8 cellular contexts compared by ENCODE assay signal in genomic region chr10:100730739-100731602, GRCh38. TPM values are rescaled to one million over a fixed set of nuclear protein-coding genes. Genes with fewer than 3 reads are reported as not detected.
DNase-seq lines count a peak whose midpoint lies in the region; TF ChIP-seq lines count a peak whose summit lies in the region.

No MANE protein-coding gene starts in this region.

- H3K9me3 ChIP-seq in smooth muscle cell (replicated peaks; ENCODE audit: low read depth), result no peaks in the 10 kb centered on the region

- no peak overlapping the region for H2AFZ ChIP-seq in smooth muscle cell (ENCODE audit: low read depth)

- H3K4me1 ChIP-seq in smooth muscle cell (ENCODE audit: low read depth), result peaks cover 16% of the 10 kb centered on the region

- peaks cover 98% of the 10 kb centered on the region for H3K27me3 ChIP-seq in smooth muscle cell (ENCODE audit: low read depth)

- peak overlapping the region; percentile 84 for H3K4me2 ChIP-seq in smooth muscle cell

- H3K79me2 ChIP-seq in smooth muscle cell (ENCODE audit: low read depth), result no peaks in the 10 kb centered on the region

- POLR2A ChIA-PET in RWPE1 (lab: Yijun Ruan, JAX; ENCODE audit: low non-redundant PET), result no interaction called here

- H3K4me3 ChIP-seq in fibroblast of pulmonary artery (replicated peaks; ENCODE audit: low read depth, low read length) (no peak overlapping the region), smooth muscle cell (peak overlapping the region; percentile 37)

- TF ChIP-seq CTCF in fibroblast of pulmonary artery (IDR thresholded peaks at IDR 0.05; ENCODE audit: low read length, missing control alignments), result no peak
- TF ChIP-seq CTCF in smooth muscle cell (IDR thresholded peaks at IDR 0.05; ENCODE audit: borderline replicate concordance, insufficient read depth, poor library complexity, severe bottlenecking), result no peak
- no peak for TF ChIP-seq CTCF in RWPE1 (conservative IDR thresholded peaks at IDR 0.05; ENCODE audit: low read depth)

- no peak overlapping the region for H3K9ac ChIP-seq in smooth muscle cell (ENCODE audit: low read depth)

- H3F3A ChIP-seq in smooth muscle cell (ENCODE audit: low read depth), result no peaks in the 10 kb centered on the region

- H3K36me3 ChIP-seq in smooth muscle cell (ENCODE audit: low read depth), result no peaks in the 10 kb centered on the region

- 2% methylated on average over 56 of the region's 57 CpGs for WGBS in smooth muscle cell (ENCODE audit: low lambda C conversion rate)

- CTCF ChIA-PET in RWPE1 (lab: Yijun Ruan, JAX), result interaction anchor here (0.6 kb wide), 2 partner anchors 13 to 59 kb away, joined by 3 to 4 read pairs; no protein-coding TSS in a partner anchor

- H4K20me1 ChIP-seq in smooth muscle cell (ENCODE audit: low read depth), result no peaks in the 10 kb centered on the region

- H3K27ac ChIP-seq in smooth muscle cell (ENCODE audit: low read depth), result no peak overlapping the region
- no peak overlapping the region for H3K27ac ChIP-seq in RWPE1

- peak; percentile 29 for DNase-seq in DMS53 (lab: John Stamatoyannopoulos, UW)
- DNase-seq in DMS53 treated with DMSO at 0.1 percent for 48 hours (lab: John Stamatoyannopoulos, UW; ENCODE audit: unreplicated experiment), result no peak
- DNase-seq in HCEC 1CT, result peak; percentile 24
- peak; percentile 58 for DNase-seq in RKO (ENCODE audit: low spot score)
- DNase-seq in fibroblast of pulmonary artery (ENCODE audit: low read depth), result peak; percentile 33
- DNase-seq in smooth muscle cell (lab: John Stamatoyannopoulos, UW; ENCODE audit: unreplicated experiment), result no peak
- DNase-seq in RWPE1 (ENCODE audit: low spot score), result no peak
- no peak for DNase-seq in cerebellar cortex (ENCODE audit: low spot score)

RNA-seq across cellular contexts. Expression of gene PAX2, which starts 14.4 kb away (rescaled TPM):
- not detected in 2 replicates for total RNA-seq in smooth muscle cell
- not detected in 2 replicates for polyA plus RNA-seq in smooth muscle cell

Comparison
In these comparisons a context has a peak if more than half of its experiments do, and no peak if none do; other contexts are left out.
1. DNase-seq: peak in DMS53 (single experiment), HCEC 1CT (single experiment), RKO (single experiment) and fibroblast of pulmonary artery (single experiment); none in DMS53 treated with DMSO at 0.1 percent for 48 hours (single experiment), smooth muscle cell (single experiment), RWPE1 (single experiment) and cerebellar cortex (single experiment).